In the genomic region with DNA sequence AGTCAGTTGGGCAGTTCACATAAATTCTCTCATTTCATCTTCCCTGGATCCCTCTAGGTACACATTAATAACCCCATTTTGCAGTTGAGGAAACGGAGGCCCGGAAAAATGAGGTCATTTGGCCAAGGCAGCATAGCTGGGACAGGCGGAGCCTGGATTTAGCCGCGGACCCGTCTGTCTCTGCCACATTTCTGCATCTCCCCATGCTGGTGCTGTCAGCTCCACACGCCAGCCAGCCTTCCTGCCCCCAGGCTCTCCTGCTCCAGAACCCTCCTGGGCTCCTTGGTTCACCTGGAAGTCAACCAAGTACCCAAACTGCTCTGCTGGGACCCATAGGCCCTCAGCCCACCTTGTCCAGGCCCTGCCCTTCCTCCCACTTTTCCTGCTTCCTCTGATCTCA, we compare ENCODE assay signal across 16 cellular contexts. TPM values are rescaled to one million over a fixed set of nuclear protein-coding genes. Genes with fewer than 3 reads are reported as not detected.
DNase-seq lines count a peak whose midpoint lies in the region; TF ChIP-seq lines count a peak whose summit lies in the region.
"Had no signal": no experiment of that assay in that cellular context is flagged by ENCODE, and none has a peak within 500 bp of the region (broad histone marks: within the 10 kb centered on the region; RNA-seq: fewer than 3 reads in every experiment).

No MANE protein-coding gene starts in this region.

- intact Hi-C loops in ovary (cut with DNase I): no loop called here

- peak overlapping the region in 3 of 11 experiments; percentile 37 to 80 (median 78); a peak in 3 of 22 replicates for H3K9ac ChIP-seq in BLaER1 treated with 17β-estradiol and CSF1 and Interleukin-3, amounts not matched to agents 10 nM and 100 nM

- no peaks in the 10 kb centered on the region for H3K36me3 ChIP-seq in BLaER1 treated with 17β-estradiol and CSF1 and Interleukin-3, amounts not matched to agents 10 nM and 100 nM
- H3K36me3 ChIP-seq in HEK293 (ENCODE audit: control insufficient read depth in 2 of 2, insufficient read depth in 1 of 2, low read length in 2 of 2) (no peaks in the 10 kb centered on the region), ovary (no peaks in the 10 kb centered on the region)

- H3K27ac Mint-ChIP-seq in brain: peak overlapping the region; percentile 73 to 99 (median 84)

- H3K9me3 ChIP-seq in BLaER1 treated with 17β-estradiol and CSF1 and Interleukin-3, amounts not matched to agents 10 nM and 100 nM (replicated peaks in 1 of 11): no peaks in the 10 kb centered on the region
- H3K9me3 ChIP-seq in HEK293 (ENCODE audit: control insufficient read depth, insufficient read depth, low read depth, low read length) (no peaks in the 10 kb centered on the region), ovary (no peaks in the 10 kb centered on the region)
- H3K9me3 ChIP-seq: SJCRH30 had no signal

- TF ChIP-seq CTCF in HEK293 (tag by site-specific recombination; IDR thresholded peaks at IDR 0.05) (no peak), brain (conservative IDR thresholded peaks at IDR 0.05) (no peak), ovary (IDR thresholded peaks at IDR 0.05) (no peak), GM13977 (IDR thresholded peaks at IDR 0.05; ENCODE audit: extremely low read depth, insufficient read depth, missing control alignments) (no peak)

- POLR2A ChIA-PET in HEK293 (lab: Yijun Ruan, JAX): no interaction called here

- peaks cover 4% of the 10 kb centered on the region for H3K27me3 Mint-ChIP-seq in brain

- DNase-seq in ovary: peak in 3 of 5 donors; percentile 27 to 46 (median 31)
- no peak for DNase-seq in GM13977 (ENCODE audit: low spot score)
- no peak for DNase-seq in stimulated activated CD8-positive, alpha-beta memory T cell treated with anti-CD3 and anti-CD28 coated beads, Interleukin-4, amount 100 ng/mL, for 48 hours
- no peak for DNase-seq in EL
- no peak for DNase-seq in dedifferentiated amniotic fluid mesenchymal stem cell (ENCODE audit: extremely low spot score)
- DNase-seq: Calu3; CD4-positive, alpha-beta memory T cell; DMS79; NCI-H187; NCI-H526 treated with DMSO at 0.1 percent for 48 hours; PC-3; SJCRH30 had no signal

- no peak overlapping the region for H3K4me3 ChIP-seq in BLaER1 treated with 17β-estradiol and CSF1 and Interleukin-3, amounts not matched to agents 10 nM and 100 nM
- H3K4me3 ChIP-seq in HEK293 (ENCODE audit: low read depth, low read length) (no peak overlapping the region), ovary (no peak overlapping the region)
- H3K4me3 ChIP-seq: GM23338, SJCRH30 had no signal

- TF ChIP-seq POLR2A in ovary (IDR thresholded peaks at IDR 0.05): no peak

- peak overlapping the region in 4 of 5 experiments; percentile 17 to 90 (median 59) for H3K4me3 Mint-ChIP-seq in brain
- H3K4me3 Mint-ChIP-seq: GM23338 had no signal

- TF ChIP-seq EP300 in ovary (IDR thresholded peaks at IDR 0.05): no peak

- in situ Hi-C loops in GM13977 (cut with MboI; ENCODE audit: low pct_unique_long_range_greater_than_20kb, low sequenced_read_pairs, unreplicated experiment): no loop called here

- peak overlapping the region in 9 of 11 experiments; percentile 3 to 99 (median 94); a peak in 16 of 22 replicates for H3K4me2 ChIP-seq in BLaER1 treated with 17β-estradiol and CSF1 and Interleukin-3, amounts not matched to agents 10 nM and 100 nM
- H3K4me2 ChIP-seq: GM23338 had no signal

- H4K20me1 ChIP-seq in BLaER1 treated with 17β-estradiol and CSF1 and Interleukin-3, amounts not matched to agents 10 nM and 100 nM: peaks cover 0 to 18% (median 0%) of the 10 kb centered on the region in 11 experiments; a peak in 7 of 22 replicates

- H3K4me1 ChIP-seq in BLaER1 treated with 17β-estradiol and CSF1 and Interleukin-3, amounts not matched to agents 10 nM and 100 nM: peaks cover 55 to 97% (median 95%) of the 10 kb centered on the region in 10 experiments
- H3K4me1 ChIP-seq in HEK293 (ENCODE audit: control insufficient read depth, insufficient read depth, low read length): peaks cover 21% of the 10 kb centered on the region
- H3K4me1 ChIP-seq in ovary (ENCODE audit: insufficient read depth): peaks cover 28% of the 10 kb centered on the region

- 71 to 78% (median 72%) methylated on average over 7 of the region's 7 CpGs for WGBS in ovary, 3 donors

- H3K27me3 ChIP-seq in BLaER1 treated with 17β-estradiol and CSF1 and Interleukin-3, amounts not matched to agents 10 nM and 100 nM: peaks cover 0 to 27% (median 1%) of the 10 kb centered on the region in 11 experiments; a peak in 7 of 22 replicates
- H3K27me3 ChIP-seq in ovary: no peaks in the 10 kb centered on the region
- H3K27me3 ChIP-seq: SJCRH30 had no signal

- CTCF ChIA-PET in HEK293 (lab: Yijun Ruan, JAX): interaction anchor here (2.1 kb wide), 1 partner anchor 49 kb away, joined by 8 read pairs; no protein-coding TSS in a partner anchor

- H3K27ac ChIP-seq in BLaER1 treated with 17β-estradiol and CSF1 and Interleukin-3, amounts not matched to agents 10 nM and 100 nM: peak overlapping the region in 3 of 11 experiments; percentile 42 to 62 (median 57); a peak in 3 of 22 replicates
- H3K27ac ChIP-seq in HEK293 (ENCODE audit: extremely low read depth, low read depth, low read length) (no peak overlapping the region), ovary (no peak overlapping the region)
- H3K27ac ChIP-seq: SJCRH30 had no signal

- peaks cover 12% of the 10 kb centered on the region for H3K36me3 Mint-ChIP-seq in brain
- H3K36me3 Mint-ChIP-seq: CD4-positive, alpha-beta memory T cell had no signal

- H3K4me1 Mint-ChIP-seq in brain: peaks cover 90% of the 10 kb centered on the region

- H3K9me3 Mint-ChIP-seq in brain: no peaks in the 10 kb centered on the region
- H3K9me3 Mint-ChIP-seq: CD4-positive, alpha-beta memory T cell; GM23338 had no signal

TF ChIP-seq in HEK293, 187 proteins besides CTCF, POLR2A, EP300 and RAD21:
- TF ChIP-seq IKZF3 (tag by site-specific recombination; IDR thresholded peaks at IDR 0.05): no peak
- TF ChIP-seq ZNF16 (tag by site-specific recombination; IDR thresholded peaks at IDR 0.05; ENCODE audit: low read depth): 0 out of 2 replicates have a peak, but pooled peaks have one; percentile 17
- TF ChIP-seq, protein P1, sequence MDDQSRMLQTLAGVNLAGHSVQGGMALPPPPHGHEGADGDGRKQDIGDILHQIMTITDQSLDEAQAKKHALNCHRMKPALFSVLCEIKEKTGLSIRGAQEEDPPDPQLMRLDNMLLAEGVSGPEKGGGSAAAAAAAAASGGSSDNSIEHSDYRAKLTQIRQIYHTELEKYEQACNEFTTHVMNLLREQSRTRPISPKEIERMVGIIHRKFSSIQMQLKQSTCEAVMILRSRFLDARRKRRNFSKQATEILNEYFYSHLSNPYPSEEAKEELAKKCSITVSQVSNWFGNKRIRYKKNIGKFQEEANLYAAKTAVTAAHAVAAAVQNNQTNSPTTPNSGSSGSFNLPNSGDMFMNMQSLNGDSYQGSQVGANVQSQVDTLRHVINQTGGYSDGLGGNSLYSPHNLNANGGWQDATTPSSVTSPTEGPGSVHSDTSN (CRISPR knock-in tag; IDR thresholded peaks at IDR 0.05): no peak
- no peak for TF ChIP-seq SP3 (tag by site-specific recombination; IDR thresholded peaks at IDR 0.05)
- TF ChIP-seq ZNF791 (tag by site-specific recombination; IDR thresholded peaks at IDR 0.05): no peak
- 0 out of 2 replicates have a peak, but pooled peaks have one; percentile 12 for TF ChIP-seq EGR2 (tag by site-specific recombination; IDR thresholded peaks at IDR 0.05; ENCODE audit: low read depth)

RNA-seq across cellular contexts. Expression of a gene that starts 7.6 kb away (rescaled TPM):
- polyA plus RNA-seq in brain (ENCODE audit: insufficient read depth, low read depth, low replicate concordance): 8.1 TPM
- 10 to 100 TPM in 4 of 7 donors, 1 to 10 TPM in 3; 3.9 to 18.9 (median 10.3) TPM for total RNA-seq in ovary
- polyA plus RNA-seq in ovary: 1 to 10 TPM in 1 of 2 donors, under 1 TPM in 1; 0.90 to 1.4 TPM
- total RNA-seq: CD4-positive, alpha-beta memory T cell had no signal
- polyA plus RNA-seq: CD4-positive, alpha-beta memory T cell had no signal

Comparison
In these comparisons a context has a peak if more than half of its experiments do, and no peak if none do; other contexts are left out.
1. DNase-seq: peak in ovary (3 of 5); none in GM13977 (single experiment), stimulated activated CD8-positive, alpha-beta memory T cell treated with anti-CD3 and anti-CD28 coated beads, Interleukin-4, amount 100 ng/mL, for 48 hours (single experiment), EL (single experiment) and dedifferentiated amniotic fluid mesenchymal stem cell (single experiment).